In genomic region chr22:38298312-38299000, GRCh38 we compare ENCODE assay signal across 8 cellular contexts. TPM values are rescaled to one million over a fixed set of nuclear protein-coding genes. Genes with fewer than 3 reads are reported as not detected.
A peak's percentile ranks its signal among the peaks of the same experiment; 100 is the strongest.
DNase-seq lines count a peak whose midpoint lies in the region; ATAC-seq lines count a peak whose summit lies in the region.

No MANE protein-coding gene starts in this region.

- H3K4me1 ChIP-seq in CD4-positive, CD25-positive, alpha-beta regulatory T cell (ENCODE audit: control insufficient read depth, insufficient read depth, low read length, poor library complexity, severe bottlenecking), result no peaks in the 10 kb centered on the region

- no peaks in the 10 kb centered on the region for H3K9me3 ChIP-seq in CD4-positive, CD25-positive, alpha-beta regulatory T cell (ENCODE audit: control insufficient read depth in 2 of 2, low read length in 2 of 2)

- no peak overlapping the region for H3K27ac Mint-ChIP-seq in CD4-positive, CD25-positive, alpha-beta regulatory T cell
- no peak overlapping the region for H3K27ac Mint-ChIP-seq in activated T-cell treated with anti-CD3 and anti-CD28 coated beads, Interleukin-2, amount 50 U/mL, for 24 hours

- in situ Hi-C loops in KBM-7 (cut with MboI; ENCODE audit: low pct_unique_long_range_greater_than_20kb, low sequenced_read_pairs), result no loop called here
- in situ Hi-C loops in G401 (cut with HindIII; ENCODE audit: low sequenced_read_pairs), result no loop called here

- H3K4me1 Mint-ChIP-seq in CD4-positive, CD25-positive, alpha-beta regulatory T cell, result no peaks in the 10 kb centered on the region
- no peaks in the 10 kb centered on the region for H3K4me1 Mint-ChIP-seq in activated T-cell treated with anti-CD3 and anti-CD28 coated beads, Interleukin-2, amount 50 U/mL, for 24 hours (ENCODE audit: low read depth)

- no peak overlapping the region for H3K4me3 ChIP-seq in CD4-positive, CD25-positive, alpha-beta regulatory T cell (ENCODE audit: low read depth, low read length)

- peak; percentile 49 to 50 for ATAC-seq in CD4-positive, CD25-positive, alpha-beta regulatory T cell (ENCODE audit: low read depth in 2 of 2)

- peak overlapping the region in 1 of 4 donors; percentile 58 for H3K4me3 Mint-ChIP-seq in CD4-positive, CD25-positive, alpha-beta regulatory T cell
- no peak overlapping the region for H3K4me3 Mint-ChIP-seq in activated T-cell treated with anti-CD3 and anti-CD28 coated beads, Interleukin-2, amount 50 U/mL, for 24 hours

- peaks cover 22% of the 10 kb centered on the region for H3K36me3 Mint-ChIP-seq in CD4-positive, CD25-positive, alpha-beta regulatory T cell
- H3K36me3 Mint-ChIP-seq in activated T-cell treated with anti-CD3 and anti-CD28 coated beads, Interleukin-2, amount 50 U/mL, for 24 hours (ENCODE audit: low read depth), result peaks cover 93% of the 10 kb centered on the region

- peaks cover 0 to 1% (median 0%) of the 10 kb centered on the region in 7 donors for H3K9me3 Mint-ChIP-seq in CD4-positive, CD25-positive, alpha-beta regulatory T cell
- H3K9me3 Mint-ChIP-seq in activated T-cell treated with anti-CD3 and anti-CD28 coated beads, Interleukin-2, amount 50 U/mL, for 24 hours, result no peaks in the 10 kb centered on the region

- no peaks in the 10 kb centered on the region for H3K27me3 ChIP-seq in CD4-positive, CD25-positive, alpha-beta regulatory T cell (ENCODE audit: control insufficient read depth, insufficient read depth, low read length)

- DNase-seq in CD4-positive, CD25-positive, alpha-beta regulatory T cell, result peak in 2 of 3 donors; percentile 32 to 35
- DNase-seq in KBM-7 (peak; percentile 37), iPS-NIHi7 (ENCODE audit: extremely low spot score) (peak; percentile 73), GM19238 (ENCODE audit: insufficient read length, low spot score) (no peak), caudate nucleus (lab: John Stamatoyannopoulos, UW) (no peak), C1 segment of cervical spinal cord (lab: John Stamatoyannopoulos, UW) (no peak), G401 (ENCODE audit: low spot score) (no peak)
- DNase-seq in activated T-cell treated with anti-CD3 and anti-CD28 coated beads, Interleukin-2, amount 50 U/mL, for 24 hours, result peak; percentile 67

- peaks cover 56% of the 10 kb centered on the region for H3K36me3 ChIP-seq in CD4-positive, CD25-positive, alpha-beta regulatory T cell (ENCODE audit: control insufficient read depth, insufficient read depth, low read length)

- no peaks in the 10 kb centered on the region for H3K27me3 Mint-ChIP-seq in CD4-positive, CD25-positive, alpha-beta regulatory T cell
- H3K27me3 Mint-ChIP-seq in activated T-cell treated with anti-CD3 and anti-CD28 coated beads, Interleukin-2, amount 50 U/mL, for 24 hours, result no peaks in the 10 kb centered on the region

- no peak overlapping the region for H3K27ac ChIP-seq in CD4-positive, CD25-positive, alpha-beta regulatory T cell (ENCODE audit: insufficient read depth, low read length, poor library complexity, severe bottlenecking)
- no peak overlapping the region for H3K27ac ChIP-seq in caudate nucleus (ENCODE audit: low read depth, low read length)

RNA-seq across cellular contexts. Expression of gene CSNK1E, which starts 18.8 kb away (rescaled TPM):
- 154 TPM for total RNA-seq in CD4-positive, CD25-positive, alpha-beta regulatory T cell
- 10 to 100 TPM in 2 of 4 donors, 1 to 10 TPM in 2; 7.4 to 12.4 (median 9.5) TPM for polyA plus RNA-seq in CD4-positive, CD25-positive, alpha-beta regulatory T cell
- 94.4 and 129 TPM in 2 replicates for total RNA-seq in G401 (2014; rRNA removed; shearing (Covaris generic))

RNA-seq across cellular contexts. Expression of gene TMEM184B, which starts 25.6 kb away (rescaled TPM):
- 31.3 TPM for total RNA-seq in CD4-positive, CD25-positive, alpha-beta regulatory T cell
- 1 to 10 TPM; 7.2 to 8.2 (median 7.7) TPM for polyA plus RNA-seq in CD4-positive, CD25-positive, alpha-beta regulatory T cell
- total RNA-seq in G401 (2014; rRNA removed; shearing (Covaris generic)), result 16.2 and 20.5 TPM in 2 replicates

Comparison
In these comparisons a context has a peak if more than half of its experiments do, and no peak if none do; other contexts are left out.
1. DNase-seq: peak in CD4-positive, CD25-positive, alpha-beta regulatory T cell (2 of 3), KBM-7 (single experiment), activated T-cell treated with anti-CD3 and anti-CD28 coated beads, Interleukin-2, amount 50 U/mL, for 24 hours (single experiment) and iPS-NIHi7 (single experiment); none in GM19238 (single experiment), caudate nucleus (0 of 61), C1 segment of cervical spinal cord (0 of 14) and G401 (single experiment).